Comparison of ENCODE assay signal across 20 cellular contexts in the genomic region with DNA sequence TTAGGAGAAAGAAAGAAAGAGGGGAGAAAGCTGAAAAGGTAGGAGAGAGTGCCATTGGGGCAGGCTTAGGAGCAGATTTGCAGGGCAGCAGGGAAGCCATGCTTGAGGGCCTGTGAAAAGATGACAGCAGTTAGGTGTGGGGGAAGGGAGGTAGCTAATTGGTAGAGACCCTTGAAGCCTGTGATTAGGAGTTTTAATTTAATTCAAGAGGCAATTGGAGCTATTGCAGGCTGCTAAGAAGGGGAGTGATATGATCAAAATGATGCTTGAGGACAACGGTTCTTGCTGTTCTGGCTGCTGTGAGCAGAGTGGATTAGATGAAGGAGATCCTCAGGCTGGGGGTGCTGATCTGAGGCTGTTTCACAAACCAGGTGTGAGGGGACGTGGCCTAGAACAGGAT. TPM values are rescaled to one million over a fixed set of nuclear protein-coding genes. Genes with fewer than 3 reads are reported as not detected.
DNase-seq lines count a peak whose midpoint lies in the region; ATAC-seq, FAIRE-seq and TF ChIP-seq lines count a peak whose summit lies in the region.
"Had no signal": no experiment of that assay in that cellular context is flagged by ENCODE, and none has a peak within 500 bp of the region (broad histone marks: within the 10 kb centered on the region; RNA-seq: fewer than 3 reads in every experiment).

No MANE protein-coding gene starts in this region.

- TF ChIP-seq CTCF in K562 (IDR thresholded peaks at IDR 0.05 in 2 of 3, conservative IDR thresholded peaks at IDR 0.05 in 1 of 3; ENCODE audit: insufficient read depth in 2 of 3, low read depth in 1 of 3, low read length in 3 of 3) (no peak), thyroid gland (IDR thresholded peaks at IDR 0.05) (no peak)

- no TSS peak for BruUV-seq in K562 (replicated peaks; lab: Mats Ljungman, UMichigan)

- 21% methylated on average over 2 of the region's 2 CpGs for WGBS in K562 (ENCODE audit: insufficient coverage, low coverage, missing lambda C conversion rate)
- WGBS in thyroid gland, 2 donors, result 77 to 79% methylated on average over 2 of the region's 2 CpGs

- peak overlapping the region; percentile 47; the same call in 1 of the 2 replicates for H2AFZ ChIP-seq in K562 (ENCODE audit: low read depth, low read length)

- no peak for TF ChIP-seq EP300 in K562 (IDR thresholded peaks at IDR 0.05; ENCODE audit: low read length)

- H3K4me1 ChIP-seq in K562 (replicated peaks in 1 of 2; ENCODE audit: control insufficient read depth in 2 of 2, insufficient read depth in 2 of 2, low read length in 2 of 2), result peaks cover 3 to 5% of the 10 kb centered on the region in 2 experiments; a peak in 3 of 5 replicates
- no peaks in the 10 kb centered on the region for H3K4me1 ChIP-seq in thyroid gland
- H3K4me1 ChIP-seq: HAP-1 had no signal

- DNase-seq in DMS79 treated with DMSO at 0.1 percent for 48 hours (lab: John Stamatoyannopoulos, UW) (peak; percentile 35), DMS79 (lab: John Stamatoyannopoulos, UW) (no peak), NCI-H524 (lab: John Stamatoyannopoulos, UW) (peak; percentile 94 to 99), K562 (ENCODE audit: extremely low read depth in 1 of 4, low spot score in 3 of 4) (no peak), retina (peak; percentile 13), inferior parietal cortex (ENCODE audit: extremely low spot score) (no peak), thyroid gland (no peak), GM19238 (ENCODE audit: insufficient read length, low spot score) (no peak)
- DNase-seq: IMR-90, Karpas-422, NCI-H1694 treated with DMSO at 0.1 percent for 48 hours, NCI-H2107, PC-3, RPMI8226, SHP77 treated with DMSO at 0.1 percent for 48 hours had no signal

- no peaks in the 10 kb centered on the region for H3K79me2 ChIP-seq in K562 (ENCODE audit: control insufficient read depth, insufficient read depth, low read length)

- ATAC-seq in K562, result no peak; the same call in 2 of the 3 replicates
- ATAC-seq: PC-3, SK-N-SH treated with all-trans-retinoic acid at 6 μM for 48 hours had no signal

- POLR2A ChIA-PET in K562 (lab: Yijun Ruan, JAX), result interaction anchor here (1.0 kb wide), 1 partner anchor 28 kb away, joined by 3 read pairs; no protein-coding TSS in a partner anchor

- no peaks in the 10 kb centered on the region for H3K9me3 ChIP-seq in K562 (replicated peaks; ENCODE audit: control insufficient read depth, insufficient read depth, low read depth, low read length)
- no peaks in the 10 kb centered on the region for H3K9me3 ChIP-seq in thyroid gland
- H3K9me3 ChIP-seq: HAP-1 had no signal

- no peak for TF ChIP-seq RAD21 in K562 (CRISPR knock-in tag; conservative IDR thresholded peaks at IDR 0.05 in 1 of 2, IDR thresholded peaks at IDR 0.05 in 1 of 2)

- CTCF ChIA-PET in K562 (lab: Yijun Ruan, JAX; ENCODE audit: low intra/inter-chr PET ratio), result interaction anchor here (4.3 kb wide), 1 partner anchor 67 kb away, joined by 39 read pairs; no protein-coding TSS in a partner anchor

- H3K27ac ChIP-seq in K562 (ENCODE audit: extremely low read depth, low read depth, low read length) (no peak overlapping the region), thyroid gland (no peak overlapping the region)
- H3K27ac ChIP-seq: 22Rv1 had no signal

- no peak overlapping the region for H3K9ac ChIP-seq in K562 (ENCODE audit: insufficient read depth in 1 of 2, low read depth in 2 of 2, low read length in 2 of 2)

- no peaks in the 10 kb centered on the region for H3K27me3 ChIP-seq in K562 (ENCODE audit: control insufficient read depth in 2 of 2, insufficient read depth in 2 of 2, low read length in 2 of 2)
- H3K27me3 ChIP-seq in thyroid gland, result no peaks in the 10 kb centered on the region

- intact Hi-C loops in K562 (cut with micrococcal nuclease), result loop anchor here (5.0 kb wide), 1 partner anchor 130 kb away; no protein-coding TSS in a partner anchor
- intact Hi-C loops in thyroid gland (cut with DNase I), result loop anchor here (10.0 kb wide), 1 partner anchor 542 kb away; no protein-coding TSS in a partner anchor

- no peak for FAIRE-seq in K562 (lab: Jason Lieb, UNC)
- FAIRE-seq: G401.6, HTR-8/SVneo had no signal

- in situ Hi-C loops in K562 (cut with MboI), result loop anchor here (5.0 kb wide), 1 partner anchor 545 kb away; no protein-coding TSS in a partner anchor

- no peaks in the 10 kb centered on the region for H4K20me1 ChIP-seq in K562 (replicated peaks; ENCODE audit: control insufficient read depth, insufficient read depth, low read length)

- H3K36me3 ChIP-seq in K562 (ENCODE audit: control insufficient read depth, insufficient read depth, low read length) (no peaks in the 10 kb centered on the region), thyroid gland (no peaks in the 10 kb centered on the region)
- H3K36me3 ChIP-seq: HAP-1 had no signal

- no peaks in the 10 kb centered on the region for H3K9me1 ChIP-seq in K562 (ENCODE audit: control insufficient read depth, insufficient read depth, low read length)

- TF ChIP-seq POLR2A in K562 (conservative IDR thresholded peaks at IDR 0.05) (no peak), thyroid gland (IDR thresholded peaks at IDR 0.05) (no peak)

- H3K4me2 ChIP-seq in K562 (ENCODE audit: insufficient read depth, low read length), result no peak overlapping the region

- no peak overlapping the region for H3K4me3 ChIP-seq in K562
- no peak overlapping the region for H3K4me3 ChIP-seq in thyroid gland (replicated peaks in 1 of 3)
- H3K4me3 ChIP-seq: HAP-1 had no signal

TF ChIP-seq in K562, 482 proteins besides CTCF, POLR2A, EP300 and RAD21:
- TF ChIP-seq, protein P1, sequence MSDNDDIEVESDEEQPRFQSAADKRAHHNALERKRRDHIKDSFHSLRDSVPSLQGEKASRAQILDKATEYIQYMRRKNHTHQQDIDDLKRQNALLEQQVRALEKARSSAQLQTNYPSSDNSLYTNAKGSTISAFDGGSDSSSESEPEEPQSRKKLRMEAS (CRISPR knock-in tag; IDR thresholded peaks at IDR 0.05), result no peak
- TF ChIP-seq ZNF57 (CRISPR knock-in tag; IDR thresholded peaks at IDR 0.05), result no peak
TF ChIP-seq in K562: peak in this region for 0.

RNA-seq across cellular contexts. Expression of gene SEC63, which starts 24.5 kb away (rescaled TPM):
- total RNA-seq in K562 (2011; cell fraction: chromatin; rRNA removed; ENCODE audit: low replicate concordance), result 68.6 and 248 TPM in 2 replicates
- 23.7 and 34.5 TPM in 2 replicates for total RNA-seq in K562 (2011; cell fraction: nucleolus; rRNA removed)
- 68.9 and 98.9 TPM in 2 replicates for total RNA-seq in K562 (2011; cell fraction: nucleoplasm; rRNA removed)
- 11.5 and 13.8 TPM in 2 replicates for total RNA-seq in K562 (2014; rRNA removed)
- 28.4 and 33.2 TPM in 2 replicates for total RNA-seq in K562 (2014; rRNA removed; fragmentation: Illumina TruSeq; extraction: Trizol)
- 18.9 and 22.9 TPM in 2 replicates for total RNA-seq in K562 (2015; rRNA removed; fragmentation: Illumina TruSeq; extraction: Trizol)
- total RNA-seq in K562 (2021), result 71.8 and 74.6 TPM in 2 replicates
- 47.1 and 61.6 TPM in 2 replicates for polyA plus RNA-seq in K562 (2011; rRNA removed)
- 8.2 and 11.3 TPM in 2 replicates for polyA plus RNA-seq in K562 (2011; cell fraction: cytosol; rRNA removed)
- polyA plus RNA-seq in K562 (2011; cell fraction: nucleus; rRNA removed), result 11.2 and 18.3 TPM in 2 replicates
- 48.5 and 52.1 TPM in 2 replicates for polyA plus RNA-seq in K562 (2012)
- 37.3 and 44.0 TPM in 2 replicates for polyA plus RNA-seq in K562 (2014; fragmentation: Illumina TruSeq; extraction: Trizol)
- 10 to 100 TPM; 21.2 to 25.7 TPM for polyA plus RNA-seq in K562 (2014; fragmentation: Nextera tagmentation; extraction: Ambion mirVana)
- 30.0 and 32.2 TPM in 2 replicates for polyA plus RNA-seq in K562 (2014; rRNA removed)
- polyA minus RNA-seq in K562 (2011; rRNA and poly(A)+ RNA removed), result 41.3 and 59.5 TPM in 2 replicates
- 9.4 and 19.6 TPM in 2 replicates for polyA minus RNA-seq in K562 (2011; cell fraction: cytosol; rRNA and poly(A)+ RNA removed)
- 27.1 and 43.0 TPM in 2 replicates for polyA minus RNA-seq in K562 (2011; cell fraction: nucleus; rRNA and poly(A)+ RNA removed)
- total RNA-seq in thyroid gland, result 10 to 100 TPM; 47.1 to 95.5 (median 68.3) TPM

Comparison
In these comparisons a context has a peak if more than half of its experiments do, and no peak if none do; other contexts are left out.
1. DNase-seq: peak in DMS79 treated with DMSO at 0.1 percent for 48 hours (single experiment), NCI-H524 (2 of 2) and retina (single experiment); none in DMS79 (single experiment), K562 (0 of 4), inferior parietal cortex (single experiment), thyroid gland (0 of 2) and GM19238 (single experiment).